ENCODE assay signal across 8 cellular contexts in genomic region chr3:37855363-37855970, GRCh38. TPM values are rescaled to one million over a fixed set of nuclear protein-coding genes. Genes with fewer than 3 reads are reported as not detected.
DNase-seq lines count a peak whose midpoint lies in the region; ATAC-seq and TF ChIP-seq lines count a peak whose summit lies in the region.

No MANE protein-coding gene starts in this region.

- in situ Hi-C loops in G401 (cut with HindIII; ENCODE audit: low sequenced_read_pairs) = no loop called here

- no peaks in the 10 kb centered on the region for H3K36me3 Mint-ChIP-seq in activated T-cell treated with anti-CD3 and anti-CD28 coated beads, Interleukin-2, amount 50 U/mL, for 72 hours (ENCODE audit: insufficient read depth in 2 of 2)

- intact Hi-C loops in PC-3 (cut with micrococcal nuclease) = loop anchor here (1.0 kb wide), 2 partner anchors 112 to 141 kb away; no protein-coding TSS in a partner anchor

- no peaks in the 10 kb centered on the region for H3K9me3 ChIP-seq in PC-3 (ENCODE audit: low read length)
- no peaks in the 10 kb centered on the region for H3K9me3 ChIP-seq in fibroblast of lung (ENCODE audit: control insufficient read depth, insufficient read depth, low read depth, low read length)
- H3K9me3 ChIP-seq in neural cell (ENCODE audit: low read length) = no peaks in the 10 kb centered on the region

- DNase-seq in G401 (ENCODE audit: low spot score) = peak; percentile 89
- DNase-seq in PC-3 = peak; percentile 81
- DNase-seq in activated T-cell treated with anti-CD3 and anti-CD28 coated beads, Interleukin-2, amount 50 U/mL, for 72 hours = peak; percentile 79 to 85
- DNase-seq in fibroblast of lung (ENCODE audit: low read depth in 2 of 2) = peak; percentile 45 to 73
- peak; percentile 72 to 76 for DNase-seq in stimulated activated naive CD8-positive, alpha-beta T cell treated with anti-CD3 and anti-CD28 coated beads, Interleukin-15, amount 100 ng/mL, for 72 hours

- H3K4me1 ChIP-seq in PC-3 (ENCODE audit: insufficient read depth, low read length) (peaks cover 4% of the 10 kb centered on the region; the same call in 1 of the 2 replicates), fibroblast of lung (ENCODE audit: control insufficient read depth, extremely low read depth, insufficient read depth, low read length) (peaks cover 5% of the 10 kb centered on the region)

- H3K27me3 ChIP-seq in PC-3 (ENCODE audit: low read length) (0 out of 2 replicates have a peak, but pooled peaks cover 10% of the 10 kb centered on the region), fibroblast of lung (ENCODE audit: control insufficient read depth, insufficient read depth, low read length) (no peaks in the 10 kb centered on the region), neural cell (ENCODE audit: insufficient read depth, low read depth, low read length) (no peaks in the 10 kb centered on the region)

- no peaks in the 10 kb centered on the region for H3K36me3 ChIP-seq in PC-3 (ENCODE audit: low read depth, low read length)
- H3K36me3 ChIP-seq in fibroblast of lung (ENCODE audit: control insufficient read depth, insufficient read depth, low read length) = no peaks in the 10 kb centered on the region
- no peaks in the 10 kb centered on the region for H3K36me3 ChIP-seq in neural cell (ENCODE audit: insufficient read depth, low read length)

- CTCF ChIA-PET in PC-3 (lab: Charles Lee) = interaction anchor here (0.5 to 2.4 kb wide), 5 partner anchors 53 to 141 kb away, joined by 3 to 18 read pairs (median 7); no protein-coding TSS in a partner anchor

- no peak overlapping the region for H3K4me3 Mint-ChIP-seq in activated T-cell treated with anti-CD3 and anti-CD28 coated beads, Interleukin-2, amount 50 U/mL, for 72 hours
- H3K4me3 Mint-ChIP-seq in stimulated activated naive CD8-positive, alpha-beta T cell treated with anti-CD3 and anti-CD28 coated beads, Interleukin-15, amount 100 ng/mL, for 72 hours = no peak overlapping the region

- no peaks in the 10 kb centered on the region for H3K79me2 ChIP-seq in PC-3 (ENCODE audit: low read length)
- peaks cover 3% of the 10 kb centered on the region for H3K79me2 ChIP-seq in fibroblast of lung (ENCODE audit: control insufficient read depth, insufficient read depth, low read length)
- H3K79me2 ChIP-seq in neural cell (replicated peaks; ENCODE audit: insufficient read depth, low read length) = peaks cover 9% of the 10 kb centered on the region

- H3K9ac ChIP-seq in PC-3 (ENCODE audit: low read length) (no peak overlapping the region), fibroblast of lung (ENCODE audit: insufficient read depth, low read length) (no peak overlapping the region), neural cell (ENCODE audit: low read length) (no peak overlapping the region)

- no TSS peak for BruUV-seq in PC-3 (replicated peaks; lab: Mats Ljungman, UMichigan)

- no peak overlapping the region for H3K27ac ChIP-seq in PC-3 (ENCODE audit: low read length)
- H3K27ac ChIP-seq in fibroblast of lung (ENCODE audit: insufficient read depth, low read length) = no peak overlapping the region
- no peak overlapping the region for H3K27ac ChIP-seq in neural cell (ENCODE audit: low read length)

- H3K4me1 Mint-ChIP-seq in activated T-cell treated with anti-CD3 and anti-CD28 coated beads, Interleukin-2, amount 50 U/mL, for 72 hours (ENCODE audit: low read depth) = peaks cover 12% of the 10 kb centered on the region
- H3K4me1 Mint-ChIP-seq in stimulated activated naive CD8-positive, alpha-beta T cell treated with anti-CD3 and anti-CD28 coated beads, Interleukin-15, amount 100 ng/mL, for 72 hours = peaks cover 8% of the 10 kb centered on the region

- no peak overlapping the region for H3K27ac Mint-ChIP-seq in activated T-cell treated with anti-CD3 and anti-CD28 coated beads, Interleukin-2, amount 50 U/mL, for 72 hours
- peak overlapping the region in 1 of 2 donors; percentile 71 for H3K27ac Mint-ChIP-seq in stimulated activated naive CD8-positive, alpha-beta T cell treated with anti-CD3 and anti-CD28 coated beads, Interleukin-15, amount 100 ng/mL, for 72 hours

- ATAC-seq in HG03442 (IDR thresholded peaks at IDR 0.05; ENCODE audit: unreplicated experiment) (peak; percentile 50), PC-3 (peak; percentile 77), GM21619 (IDR thresholded peaks at IDR 0.05; ENCODE audit: unreplicated experiment) (no peak)
- peak; percentile 42 to 46 for ATAC-seq in activated T-cell treated with anti-CD3 and anti-CD28 coated beads, Interleukin-2, amount 50 U/mL, for 72 hours (replicated peaks in 1 of 2)
- ATAC-seq in stimulated activated naive CD8-positive, alpha-beta T cell treated with anti-CD3 and anti-CD28 coated beads, Interleukin-15, amount 100 ng/mL, for 72 hours = peak; percentile 56

- H3K27me3 Mint-ChIP-seq in activated T-cell treated with anti-CD3 and anti-CD28 coated beads, Interleukin-2, amount 50 U/mL, for 72 hours (ENCODE audit: low read depth) = peaks cover 5% of the 10 kb centered on the region
- peaks cover 8% of the 10 kb centered on the region for H3K27me3 Mint-ChIP-seq in stimulated activated naive CD8-positive, alpha-beta T cell treated with anti-CD3 and anti-CD28 coated beads, Interleukin-15, amount 100 ng/mL, for 72 hours

- TF ChIP-seq CTCF in PC-3 (conservative IDR thresholded peaks at IDR 0.05; ENCODE audit: low read depth, low read length) = peak; percentile 95
- peak; percentile 80 to 83 for TF ChIP-seq CTCF in fibroblast of lung (conservative IDR thresholded peaks at IDR 0.05 in 1 of 2, IDR thresholded peaks at IDR 0.05 in 1 of 2; ENCODE audit: low read depth in 1 of 2, low read length in 2 of 2)
- peak; percentile 74 for TF ChIP-seq CTCF in neural cell (IDR thresholded peaks at IDR 0.05; ENCODE audit: poor library complexity, severe bottlenecking)

- H4K20me1 ChIP-seq in PC-3 (ENCODE audit: low read length) = no peaks in the 10 kb centered on the region
- no peaks in the 10 kb centered on the region for H4K20me1 ChIP-seq in fibroblast of lung (ENCODE audit: control insufficient read depth, extremely low read depth, insufficient read depth, low read length)
- H4K20me1 ChIP-seq in neural cell (ENCODE audit: insufficient read depth) = no peaks in the 10 kb centered on the region

- TF ChIP-seq EP300 in neural cell (conservative IDR thresholded peaks at IDR 0.05; ENCODE audit: poor library complexity, severe bottlenecking) = no peak

- POLR2A ChIA-PET in PC-3 (lab: Charles Lee; ENCODE audit: unreplicated experiment) = no interaction called here

- H3K4me2 ChIP-seq in PC-3 (ENCODE audit: low read length) (no peak overlapping the region), fibroblast of lung (ENCODE audit: extremely low read depth, insufficient read depth, low read length) (no peak overlapping the region), neural cell (ENCODE audit: low read length) (no peak overlapping the region)

- peak; percentile 74 for TF ChIP-seq RAD21 in neural cell (conservative IDR thresholded peaks at IDR 0.05)

- H3K9me3 Mint-ChIP-seq in activated T-cell treated with anti-CD3 and anti-CD28 coated beads, Interleukin-2, amount 50 U/mL, for 72 hours = no peaks in the 10 kb centered on the region
- H3K9me3 Mint-ChIP-seq in stimulated activated naive CD8-positive, alpha-beta T cell treated with anti-CD3 and anti-CD28 coated beads, Interleukin-15, amount 100 ng/mL, for 72 hours = no peaks in the 10 kb centered on the region

- H3K9me2 ChIP-seq in PC-3 (replicated peaks; ENCODE audit: low read length) = no peaks in the 10 kb centered on the region
- no peaks in the 10 kb centered on the region for H3K9me2 ChIP-seq in neural cell (ENCODE audit: insufficient read depth, low read length)

- H3K4me3 ChIP-seq in PC-3 (ENCODE audit: low read length) (no peak overlapping the region), fibroblast of lung (replicated peaks in 1 of 4; ENCODE audit: control extremely low read depth in 1 of 4, insufficient read depth in 1 of 4, low read depth in 3 of 4, low read length in 4 of 4) (no peak overlapping the region), neural cell (ENCODE audit: low read length) (no peak overlapping the region)

- H2AFZ ChIP-seq in PC-3 (ENCODE audit: low read length) (no peak overlapping the region), fibroblast of lung (ENCODE audit: low read length) (no peak overlapping the region), neural cell (ENCODE audit: low read depth, low read length) (no peak overlapping the region)

- H3F3A ChIP-seq in PC-3 (ENCODE audit: low read length, unreplicated experiment) = no peaks in the 10 kb centered on the region
- H3F3A ChIP-seq in neural cell (ENCODE audit: insufficient read depth, low read length, poor library complexity, severe bottlenecking) = no peaks in the 10 kb centered on the region

TF ChIP-seq in neural cell, 6 proteins besides CTCF, POLR2A, EP300 and RAD21 (continues in another document):
- no peak for TF ChIP-seq REST (IDR thresholded peaks at IDR 0.05; ENCODE audit: borderline replicate concordance)

RNA-seq across cellular contexts. Expression of gene CTDSPL, which starts 6.2 kb away (rescaled TPM):
- 47.4 and 77.9 TPM in 2 replicates for total RNA-seq in G401 (2014; rRNA removed; shearing (Covaris generic))
- total RNA-seq in PC-3 (2014; rRNA removed) (6.1 and 11.7 TPM in 2 replicates), fibroblast of lung (31.8 and 34.0 TPM in 2 replicates)
- 1 to 10 TPM; 6.3 to 7.0 TPM for total RNA-seq in activated T-cell treated with anti-CD3 and anti-CD28 coated beads, Interleukin-2, amount 50 U/mL, for 72 hours
- polyA plus RNA-seq in fibroblast of lung (47.6 and 51.5 TPM in 2 replicates), neural cell (15.4 and 17.0 TPM in 2 replicates)
- 34.9 and 37.6 TPM in 2 replicates for polyA plus RNA-seq in fibroblast of lung (2012)
- polyA minus RNA-seq in fibroblast of lung (ENCODE audit: low replicate concordance) (37.2 and 107 TPM in 2 replicates), neural cell (20.7 and 26.0 TPM in 2 replicates)
